ENCODE assay signal across 8 cellular contexts in the genomic region with DNA sequence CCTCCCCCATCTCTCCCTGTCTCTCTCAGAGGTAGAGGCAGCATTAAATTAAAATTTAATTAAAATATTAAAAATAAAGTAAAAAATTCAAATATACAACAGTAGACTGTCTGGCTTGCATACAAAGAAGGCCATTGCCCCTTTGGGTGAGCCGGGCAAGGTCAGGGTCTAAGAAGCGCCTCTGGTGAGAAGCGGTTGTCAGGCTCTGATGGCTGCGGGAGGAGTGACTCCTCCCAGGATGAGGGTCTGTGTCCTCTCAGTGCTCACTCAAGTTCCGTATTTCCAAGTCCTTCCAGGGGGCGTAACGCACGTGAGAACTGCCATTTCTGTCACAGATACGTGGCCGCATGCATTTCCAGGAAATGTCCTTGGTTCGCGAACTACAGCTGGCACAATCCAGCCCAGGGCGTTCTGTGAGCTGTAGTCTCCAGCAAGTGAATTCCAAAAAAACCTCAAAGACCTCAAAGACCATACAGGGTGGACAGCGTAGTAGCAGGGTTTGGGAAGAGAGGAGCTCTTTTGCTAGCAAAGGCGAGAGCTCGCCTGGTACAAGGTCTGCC. TPM values are rescaled to one million over a fixed set of nuclear protein-coding genes. Genes with fewer than 3 reads are reported as not detected.
DNase-seq lines count a peak whose midpoint lies in the region; ATAC-seq and TF ChIP-seq lines count a peak whose summit lies in the region.

No MANE protein-coding gene starts in this region.

- in situ Hi-C loops in GM13977 (cut with MboI; ENCODE audit: low pct_unique_long_range_greater_than_20kb, low sequenced_read_pairs, unreplicated experiment), result no loop called here

- peak overlapping the region; percentile 92 for H3K27ac Mint-ChIP-seq in glutamatergic neuron (ENCODE audit: unreplicated experiment)

- no peaks in the 10 kb centered on the region for H3K36me3 ChIP-seq in DOHH2 (ENCODE audit: control insufficient read depth, low read length)
- H3K36me3 ChIP-seq in HUES6 (ENCODE audit: control insufficient read depth, insufficient read depth, low read length), result no peaks in the 10 kb centered on the region
- no peaks in the 10 kb centered on the region; the same call in 1 of the 2 replicates for H3K36me3 ChIP-seq in WERI-Rb-1
- peaks cover 11% of the 10 kb centered on the region for H3K36me3 ChIP-seq in rectal smooth muscle tissue (ENCODE audit: control insufficient read depth, insufficient read depth, low read length)

- H3K4me1 ChIP-seq in DOHH2 (ENCODE audit: control insufficient read depth, low read length) (peaks cover 16% of the 10 kb centered on the region), HUES6 (ENCODE audit: control insufficient read depth, insufficient read depth, low read length) (no peaks in the 10 kb centered on the region), rectal smooth muscle tissue (ENCODE audit: control insufficient read depth, insufficient read depth, low read length) (peaks cover 3% of the 10 kb centered on the region)

- no peaks in the 10 kb centered on the region for H4K20me1 ChIP-seq in DOHH2 (ENCODE audit: control insufficient read depth, insufficient read depth, low read depth, low read length)

- H3K36me3 Mint-ChIP-seq in glutamatergic neuron (ENCODE audit: unreplicated experiment), result no peaks in the 10 kb centered on the region

- peaks cover 4% of the 10 kb centered on the region for H3K4me1 Mint-ChIP-seq in glutamatergic neuron (ENCODE audit: low read depth, unreplicated experiment)

- H3K4me2 ChIP-seq in DOHH2 (ENCODE audit: low read length), result peak overlapping the region; percentile 73

- ATAC-seq in GM21447 (IDR thresholded peaks at IDR 0.05; ENCODE audit: unreplicated experiment), result peak; percentile 8

- H3K27me3 ChIP-seq in DOHH2 (ENCODE audit: control insufficient read depth, low read length) (no peaks in the 10 kb centered on the region), HUES6 (ENCODE audit: control insufficient read depth, insufficient read depth, low read length) (no peaks in the 10 kb centered on the region), WERI-Rb-1 (ENCODE audit: insufficient read depth, low read depth, severe bottlenecking) (no peaks in the 10 kb centered on the region), rectal smooth muscle tissue (ENCODE audit: control insufficient read depth, insufficient read depth, low read length) (no peaks in the 10 kb centered on the region)

- H3K4me3 ChIP-seq in DOHH2 (ENCODE audit: low read length) (peak overlapping the region; percentile 75), HUES6 (ENCODE audit: low read depth, low read length) (peak overlapping the region; percentile 90), WERI-Rb-1 (ENCODE audit: low read depth, low read length) (peak overlapping the region; percentile 59), rectal smooth muscle tissue (ENCODE audit: low read length) (peak overlapping the region; percentile 89)

- TF ChIP-seq CTCF in DOHH2 (IDR thresholded peaks at IDR 0.05; ENCODE audit: low read depth, low read length, poor library complexity, severe bottlenecking) (no peak), WERI-Rb-1 (IDR thresholded peaks at IDR 0.05; ENCODE audit: low read depth, low read length) (no peak), glutamatergic neuron (IDR thresholded peaks at IDR 0.05; ENCODE audit: partially characterized antibody, unreplicated experiment) (no peak), GM13977 (IDR thresholded peaks at IDR 0.05; ENCODE audit: extremely low read depth, insufficient read depth, missing control alignments) (no peak)

- H3K9me2 ChIP-seq in DOHH2 (replicated peaks; ENCODE audit: control insufficient read depth, low read length), result no peaks in the 10 kb centered on the region

- DNase-seq in WERI-Rb-1, result peak; percentile 37
- DNase-seq in glutamatergic neuron, result no peak
- DNase-seq in GM13977 (ENCODE audit: low spot score), result no peak
- no peak for DNase-seq in EL

- peaks cover 10% of the 10 kb centered on the region for H3K9me3 Mint-ChIP-seq in glutamatergic neuron (ENCODE audit: unreplicated experiment)

- peaks cover 6% of the 10 kb centered on the region for H3K27me3 Mint-ChIP-seq in glutamatergic neuron (ENCODE audit: unreplicated experiment)

- H3K27ac ChIP-seq in DOHH2 (ENCODE audit: low read depth, low read length) (peak overlapping the region; percentile 41), HUES6 (ENCODE audit: low read depth, low read length) (peak overlapping the region; percentile 88), WERI-Rb-1 (peak overlapping the region; percentile 93), rectal smooth muscle tissue (ENCODE audit: low read depth, low read length) (peak overlapping the region; percentile 98)

- peak overlapping the region; percentile 95 for H3K4me3 Mint-ChIP-seq in glutamatergic neuron (ENCODE audit: unreplicated experiment)

- H3K9ac ChIP-seq in HUES6 (ENCODE audit: low read length), result peak overlapping the region; percentile 80
- H3K9ac ChIP-seq in rectal smooth muscle tissue (ENCODE audit: low read length), result peak overlapping the region; percentile 63

- H3K9me3 ChIP-seq in DOHH2 (ENCODE audit: control insufficient read depth, insufficient read depth, low read length) (no peaks in the 10 kb centered on the region), HUES6 (ENCODE audit: control insufficient read depth, insufficient read depth, low read depth, low read length) (no peaks in the 10 kb centered on the region), WERI-Rb-1 (ENCODE audit: severe bottlenecking) (no peaks in the 10 kb centered on the region)

- H3F3A ChIP-seq in DOHH2 (ENCODE audit: control insufficient read depth, insufficient read depth), result no peaks in the 10 kb centered on the region

- peaks cover 2% of the 10 kb centered on the region; the same call in 1 of the 2 replicates for H3K79me2 ChIP-seq in DOHH2 (ENCODE audit: control insufficient read depth, low read length)

RNA-seq across cellular contexts. Expression of a gene that starts 0.7 kb away (rescaled TPM):
- total RNA-seq in glutamatergic neuron (ENCODE audit: unreplicated experiment), result 11.4 TPM

RNA-seq across cellular contexts. Expression of a gene that starts 39.7 kb away (rescaled TPM):
- total RNA-seq in glutamatergic neuron (ENCODE audit: unreplicated experiment), result 8.2 TPM

RNA-seq across cellular contexts. Expression of a gene that starts 55.9 kb away (rescaled TPM):
- total RNA-seq in glutamatergic neuron (ENCODE audit: unreplicated experiment), result 38.8 TPM

RNA-seq across cellular contexts. Expression of a gene that starts 56.4 kb away (rescaled TPM):
- total RNA-seq in glutamatergic neuron (ENCODE audit: unreplicated experiment), result 1.2 TPM

Comparison
In these comparisons a context has a peak if more than half of its experiments do, and no peak if none do; other contexts are left out.
1. H3K27ac ChIP-seq: peak in every context shown above with its lines; median percentile 98 in rectal smooth muscle tissue; 93 in WERI-Rb-1; 88 in HUES6; 41 in DOHH2.